1 cellular context compared by ENCODE assay signal in the genomic region with DNA sequence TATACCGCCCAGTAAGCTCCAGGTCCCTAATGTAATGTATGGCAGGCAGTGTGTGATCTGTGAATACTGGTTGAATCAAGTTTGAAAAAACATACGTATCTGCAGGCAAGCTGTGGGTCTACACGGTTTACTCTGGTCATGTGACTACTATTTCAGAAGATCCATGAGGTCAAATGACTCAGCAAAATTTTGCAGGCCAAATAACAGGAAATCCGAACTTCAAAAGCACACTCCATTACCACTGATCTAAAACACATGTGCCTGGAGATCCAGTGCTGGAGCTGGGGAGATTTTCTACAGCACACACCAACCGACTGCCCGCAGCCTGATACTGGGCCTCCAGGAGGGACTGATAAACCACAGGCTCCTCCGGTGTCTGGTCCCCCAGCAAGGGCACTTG.
TF ChIP-seq lines count a peak whose summit lies in the region.

No MANE protein-coding gene starts in this region.

TF ChIP-seq in K562, 482 proteins besides CTCF, POLR2A, EP300 and RAD21 (continued from another document and continues in another):
- TF ChIP-seq, protein P1, sequence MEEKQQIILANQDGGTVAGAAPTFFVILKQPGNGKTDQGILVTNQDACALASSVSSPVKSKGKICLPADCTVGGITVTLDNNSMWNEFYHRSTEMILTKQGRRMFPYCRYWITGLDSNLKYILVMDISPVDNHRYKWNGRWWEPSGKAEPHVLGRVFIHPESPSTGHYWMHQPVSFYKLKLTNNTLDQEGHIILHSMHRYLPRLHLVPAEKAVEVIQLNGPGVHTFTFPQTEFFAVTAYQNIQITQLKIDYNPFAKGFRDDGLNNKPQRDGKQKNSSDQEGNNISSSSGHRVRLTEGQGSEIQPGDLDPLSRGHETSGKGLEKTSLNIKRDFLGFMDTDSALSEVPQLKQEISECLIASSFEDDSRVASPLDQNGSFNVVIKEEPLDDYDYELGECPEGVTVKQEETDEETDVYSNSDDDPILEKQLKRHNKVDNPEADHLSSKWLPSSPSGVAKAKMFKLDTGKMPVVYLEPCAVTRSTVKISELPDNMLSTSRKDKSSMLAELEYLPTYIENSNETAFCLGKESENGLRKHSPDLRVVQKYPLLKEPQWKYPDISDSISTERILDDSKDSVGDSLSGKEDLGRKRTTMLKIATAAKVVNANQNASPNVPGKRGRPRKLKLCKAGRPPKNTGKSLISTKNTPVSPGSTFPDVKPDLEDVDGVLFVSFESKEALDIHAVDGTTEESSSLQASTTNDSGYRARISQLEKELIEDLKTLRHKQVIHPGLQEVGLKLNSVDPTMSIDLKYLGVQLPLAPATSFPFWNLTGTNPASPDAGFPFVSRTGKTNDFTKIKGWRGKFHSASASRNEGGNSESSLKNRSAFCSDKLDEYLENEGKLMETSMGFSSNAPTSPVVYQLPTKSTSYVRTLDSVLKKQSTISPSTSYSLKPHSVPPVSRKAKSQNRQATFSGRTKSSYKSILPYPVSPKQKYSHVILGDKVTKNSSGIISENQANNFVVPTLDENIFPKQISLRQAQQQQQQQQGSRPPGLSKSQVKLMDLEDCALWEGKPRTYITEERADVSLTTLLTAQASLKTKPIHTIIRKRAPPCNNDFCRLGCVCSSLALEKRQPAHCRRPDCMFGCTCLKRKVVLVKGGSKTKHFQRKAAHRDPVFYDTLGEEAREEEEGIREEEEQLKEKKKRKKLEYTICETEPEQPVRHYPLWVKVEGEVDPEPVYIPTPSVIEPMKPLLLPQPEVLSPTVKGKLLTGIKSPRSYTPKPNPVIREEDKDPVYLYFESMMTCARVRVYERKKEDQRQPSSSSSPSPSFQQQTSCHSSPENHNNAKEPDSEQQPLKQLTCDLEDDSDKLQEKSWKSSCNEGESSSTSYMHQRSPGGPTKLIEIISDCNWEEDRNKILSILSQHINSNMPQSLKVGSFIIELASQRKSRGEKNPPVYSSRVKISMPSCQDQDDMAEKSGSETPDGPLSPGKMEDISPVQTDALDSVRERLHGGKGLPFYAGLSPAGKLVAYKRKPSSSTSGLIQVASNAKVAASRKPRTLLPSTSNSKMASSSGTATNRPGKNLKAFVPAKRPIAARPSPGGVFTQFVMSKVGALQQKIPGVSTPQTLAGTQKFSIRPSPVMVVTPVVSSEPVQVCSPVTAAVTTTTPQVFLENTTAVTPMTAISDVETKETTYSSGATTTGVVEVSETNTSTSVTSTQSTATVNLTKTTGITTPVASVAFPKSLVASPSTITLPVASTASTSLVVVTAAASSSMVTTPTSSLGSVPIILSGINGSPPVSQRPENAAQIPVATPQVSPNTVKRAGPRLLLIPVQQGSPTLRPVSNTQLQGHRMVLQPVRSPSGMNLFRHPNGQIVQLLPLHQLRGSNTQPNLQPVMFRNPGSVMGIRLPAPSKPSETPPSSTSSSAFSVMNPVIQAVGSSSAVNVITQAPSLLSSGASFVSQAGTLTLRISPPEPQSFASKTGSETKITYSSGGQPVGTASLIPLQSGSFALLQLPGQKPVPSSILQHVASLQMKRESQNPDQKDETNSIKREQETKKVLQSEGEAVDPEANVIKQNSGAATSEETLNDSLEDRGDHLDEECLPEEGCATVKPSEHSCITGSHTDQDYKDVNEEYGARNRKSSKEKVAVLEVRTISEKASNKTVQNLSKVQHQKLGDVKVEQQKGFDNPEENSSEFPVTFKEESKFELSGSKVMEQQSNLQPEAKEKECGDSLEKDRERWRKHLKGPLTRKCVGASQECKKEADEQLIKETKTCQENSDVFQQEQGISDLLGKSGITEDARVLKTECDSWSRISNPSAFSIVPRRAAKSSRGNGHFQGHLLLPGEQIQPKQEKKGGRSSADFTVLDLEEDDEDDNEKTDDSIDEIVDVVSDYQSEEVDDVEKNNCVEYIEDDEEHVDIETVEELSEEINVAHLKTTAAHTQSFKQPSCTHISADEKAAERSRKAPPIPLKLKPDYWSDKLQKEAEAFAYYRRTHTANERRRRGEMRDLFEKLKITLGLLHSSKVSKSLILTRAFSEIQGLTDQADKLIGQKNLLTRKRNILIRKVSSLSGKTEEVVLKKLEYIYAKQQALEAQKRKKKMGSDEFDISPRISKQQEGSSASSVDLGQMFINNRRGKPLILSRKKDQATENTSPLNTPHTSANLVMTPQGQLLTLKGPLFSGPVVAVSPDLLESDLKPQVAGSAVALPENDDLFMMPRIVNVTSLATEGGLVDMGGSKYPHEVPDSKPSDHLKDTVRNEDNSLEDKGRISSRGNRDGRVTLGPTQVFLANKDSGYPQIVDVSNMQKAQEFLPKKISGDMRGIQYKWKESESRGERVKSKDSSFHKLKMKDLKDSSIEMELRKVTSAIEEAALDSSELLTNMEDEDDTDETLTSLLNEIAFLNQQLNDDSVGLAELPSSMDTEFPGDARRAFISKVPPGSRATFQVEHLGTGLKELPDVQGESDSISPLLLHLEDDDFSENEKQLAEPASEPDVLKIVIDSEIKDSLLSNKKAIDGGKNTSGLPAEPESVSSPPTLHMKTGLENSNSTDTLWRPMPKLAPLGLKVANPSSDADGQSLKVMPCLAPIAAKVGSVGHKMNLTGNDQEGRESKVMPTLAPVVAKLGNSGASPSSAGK (IDR thresholded peaks at IDR 0.05), result peak; percentile 58
- TF ChIP-seq ZNF140 (CRISPR knock-in tag; IDR thresholded peaks at IDR 0.05) (no peak), ZNF584 (CRISPR knock-in tag; IDR thresholded peaks at IDR 0.05; ENCODE audit: low read depth) (no peak), SMAD4 (CRISPR knock-in tag; conservative IDR thresholded peaks at IDR 0.05) (peak; percentile 72; the same call in 1 of the 2 replicates), BCLAF1 (IDR thresholded peaks at IDR 0.05; ENCODE audit: borderline replicate concordance in 1 of 2, control insufficient read depth in 1 of 2, low read depth in 2 of 2, low read length in 1 of 2) (no peak), ATF7 (IDR thresholded peaks at IDR 0.05) (0 out of 2 replicates have a peak, but pooled peaks have one; percentile 14), TAL1 (IDR thresholded peaks at IDR 0.05) (no peak; the same call in 1 of the 2 replicates), JUNB (CRISPR knock-in tag; conservative IDR thresholded peaks at IDR 0.05) (no peak), POLR2B (IDR thresholded peaks at IDR 0.05; ENCODE audit: low read depth, partially characterized antibody) (no peak), ZNF766 (CRISPR knock-in tag; conservative IDR thresholded peaks at IDR 0.05) (peak; percentile 35; the same call in 1 of the 2 replicates), POLR3G (IDR thresholded peaks at IDR 0.05; ENCODE audit: extremely low read depth, insufficient read length, insufficient replicate concordance) (no peak), CBX8 (IDR thresholded peaks at IDR 0.05; ENCODE audit: borderline replicate concordance, extremely low read depth, low read depth, low read length, poor library complexity, severe bottlenecking) (no peak), PRPF4 (IDR thresholded peaks at IDR 0.05; ENCODE audit: insufficient read depth, low read depth, low read length, poor library complexity, severe bottlenecking) (no peak), ELK3 (CRISPR knock-in tag; IDR thresholded peaks at IDR 0.05) (no peak), PTBP1 (IDR thresholded peaks at IDR 0.05; ENCODE audit: low read depth, low read length) (no peak), RAD51 (IDR thresholded peaks at IDR 0.05; ENCODE audit: borderline replicate concordance, low read depth) (peak; percentile 78), HMBOX1 (IDR thresholded peaks at IDR 0.05) (no peak), ZNF134 (CRISPR knock-in tag; conservative IDR thresholded peaks at IDR 0.05) (no peak), ZNF695 (CRISPR knock-in tag; IDR thresholded peaks at IDR 0.05) (no peak)
- TF ChIP-seq, protein P2, sequence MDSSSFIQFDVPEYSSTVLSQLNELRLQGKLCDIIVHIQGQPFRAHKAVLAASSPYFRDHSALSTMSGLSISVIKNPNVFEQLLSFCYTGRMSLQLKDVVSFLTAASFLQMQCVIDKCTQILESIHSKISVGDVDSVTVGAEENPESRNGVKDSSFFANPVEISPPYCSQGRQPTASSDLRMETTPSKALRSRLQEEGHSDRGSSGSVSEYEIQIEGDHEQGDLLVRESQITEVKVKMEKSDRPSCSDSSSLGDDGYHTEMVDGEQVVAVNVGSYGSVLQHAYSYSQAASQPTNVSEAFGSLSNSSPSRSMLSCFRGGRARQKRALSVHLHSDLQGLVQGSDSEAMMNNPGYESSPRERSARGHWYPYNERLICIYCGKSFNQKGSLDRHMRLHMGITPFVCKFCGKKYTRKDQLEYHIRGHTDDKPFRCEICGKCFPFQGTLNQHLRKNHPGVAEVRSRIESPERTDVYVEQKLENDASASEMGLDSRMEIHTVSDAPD (CRISPR knock-in tag; IDR thresholded peaks at IDR 0.05), result no peak
- TF ChIP-seq, protein P3, sequence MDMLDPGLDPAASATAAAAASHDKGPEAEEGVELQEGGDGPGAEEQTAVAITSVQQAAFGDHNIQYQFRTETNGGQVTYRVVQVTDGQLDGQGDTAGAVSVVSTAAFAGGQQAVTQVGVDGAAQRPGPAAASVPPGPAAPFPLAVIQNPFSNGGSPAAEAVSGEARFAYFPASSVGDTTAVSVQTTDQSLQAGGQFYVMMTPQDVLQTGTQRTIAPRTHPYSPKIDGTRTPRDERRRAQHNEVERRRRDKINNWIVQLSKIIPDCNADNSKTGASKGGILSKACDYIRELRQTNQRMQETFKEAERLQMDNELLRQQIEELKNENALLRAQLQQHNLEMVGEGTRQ (CRISPR knock-in tag; IDR thresholded peaks at IDR 0.05), result peak; percentile 56
- TF ChIP-seq, protein P4, sequence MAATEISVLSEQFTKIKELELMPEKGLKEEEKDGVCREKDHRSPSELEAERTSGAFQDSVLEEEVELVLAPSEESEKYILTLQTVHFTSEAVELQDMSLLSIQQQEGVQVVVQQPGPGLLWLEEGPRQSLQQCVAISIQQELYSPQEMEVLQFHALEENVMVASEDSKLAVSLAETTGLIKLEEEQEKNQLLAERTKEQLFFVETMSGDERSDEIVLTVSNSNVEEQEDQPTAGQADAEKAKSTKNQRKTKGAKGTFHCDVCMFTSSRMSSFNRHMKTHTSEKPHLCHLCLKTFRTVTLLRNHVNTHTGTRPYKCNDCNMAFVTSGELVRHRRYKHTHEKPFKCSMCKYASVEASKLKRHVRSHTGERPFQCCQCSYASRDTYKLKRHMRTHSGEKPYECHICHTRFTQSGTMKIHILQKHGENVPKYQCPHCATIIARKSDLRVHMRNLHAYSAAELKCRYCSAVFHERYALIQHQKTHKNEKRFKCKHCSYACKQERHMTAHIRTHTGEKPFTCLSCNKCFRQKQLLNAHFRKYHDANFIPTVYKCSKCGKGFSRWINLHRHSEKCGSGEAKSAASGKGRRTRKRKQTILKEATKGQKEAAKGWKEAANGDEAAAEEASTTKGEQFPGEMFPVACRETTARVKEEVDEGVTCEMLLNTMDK (IDR thresholded peaks at IDR 0.05; ENCODE audit: borderline replicate concordance, insufficient read depth, low read depth, low read length, poor library complexity, severe bottlenecking), result no peak
- TF ChIP-seq, protein P5, sequence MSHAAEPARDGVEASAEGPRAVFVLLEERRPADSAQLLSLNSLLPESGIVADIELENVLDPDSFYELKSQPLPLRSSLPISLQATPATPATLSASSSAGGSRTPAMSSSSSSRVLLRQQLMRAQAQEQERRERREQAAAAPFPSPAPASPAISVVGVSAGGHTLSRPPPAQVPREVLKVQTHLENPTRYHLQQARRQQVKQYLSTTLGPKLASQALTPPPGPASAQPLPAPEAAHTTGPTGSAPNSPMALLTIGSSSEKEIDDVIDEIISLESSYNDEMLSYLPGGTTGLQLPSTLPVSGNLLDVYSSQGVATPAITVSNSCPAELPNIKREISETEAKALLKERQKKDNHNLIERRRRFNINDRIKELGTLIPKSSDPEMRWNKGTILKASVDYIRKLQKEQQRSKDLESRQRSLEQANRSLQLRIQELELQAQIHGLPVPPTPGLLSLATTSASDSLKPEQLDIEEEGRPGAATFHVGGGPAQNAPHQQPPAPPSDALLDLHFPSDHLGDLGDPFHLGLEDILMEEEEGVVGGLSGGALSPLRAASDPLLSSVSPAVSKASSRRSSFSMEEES (CRISPR knock-in tag; IDR thresholded peaks at IDR 0.05), result peak; percentile 98
- TF ChIP-seq, protein P6, sequence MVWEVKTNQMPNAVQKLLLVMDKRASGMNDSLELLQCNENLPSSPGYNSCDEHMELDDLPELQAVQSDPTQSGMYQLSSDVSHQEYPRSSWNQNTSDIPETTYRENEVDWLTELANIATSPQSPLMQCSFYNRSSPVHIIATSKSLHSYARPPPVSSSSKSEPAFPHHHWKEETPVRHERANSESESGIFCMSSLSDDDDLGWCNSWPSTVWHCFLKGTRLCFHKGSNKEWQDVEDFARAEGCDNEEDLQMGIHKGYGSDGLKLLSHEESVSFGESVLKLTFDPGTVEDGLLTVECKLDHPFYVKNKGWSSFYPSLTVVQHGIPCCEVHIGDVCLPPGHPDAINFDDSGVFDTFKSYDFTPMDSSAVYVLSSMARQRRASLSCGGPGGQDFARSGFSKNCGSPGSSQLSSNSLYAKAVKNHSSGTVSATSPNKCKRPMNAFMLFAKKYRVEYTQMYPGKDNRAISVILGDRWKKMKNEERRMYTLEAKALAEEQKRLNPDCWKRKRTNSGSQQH (CRISPR knock-in tag; IDR thresholded peaks at IDR 0.05), result no peak
